15 cellular contexts compared by ENCODE assay signal in the genomic region with DNA sequence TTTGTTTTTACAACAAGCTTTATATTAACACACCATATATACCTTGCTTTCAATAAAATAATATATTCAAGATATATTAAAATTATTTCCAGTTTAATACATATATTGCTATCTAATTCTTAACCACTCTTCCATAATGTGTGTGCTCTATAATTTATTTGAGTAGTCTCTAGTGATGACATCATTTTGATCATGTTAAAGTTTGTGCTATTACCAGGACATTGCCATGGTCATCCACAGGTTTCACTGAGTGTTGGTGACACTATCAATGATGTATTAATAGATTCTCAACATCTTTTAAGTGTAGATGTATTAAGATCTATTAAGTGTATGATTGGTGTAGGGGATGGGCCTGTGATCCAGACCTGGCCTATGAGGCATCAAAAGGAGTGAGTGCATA. TPM values are rescaled to one million over a fixed set of nuclear protein-coding genes. Genes with fewer than 3 reads are reported as not detected.
"Had no signal": no experiment of that assay in that cellular context is flagged by ENCODE, and none has a peak within 500 bp of the region (broad histone marks: within the 10 kb centered on the region; RNA-seq: fewer than 3 reads in every experiment).

No MANE protein-coding gene starts in this region.

RNA-seq across cellular contexts. Expression of gene CST1, which starts 17.8 kb away (rescaled TPM):
- total RNA-seq: activated B cell treated with CpG ODN at 0.5 μM for 24 hours; activated CD4-positive, alpha-beta memory T cell treated with anti-CD3 and anti-CD28 coated beads for 36 hours; activated CD4-positive, alpha-beta memory T cell treated with anti-CD3 and anti-CD28 coated beads, Interleukin-2, amount 10 ng/mL, durations not matched to agents 7 days and 5 days; activated CD4-positive, alpha-beta T cell treated with anti-CD3 and anti-CD28 coated beads for 36 hours; activated CD4-positive, alpha-beta T cell treated with anti-CD3 and anti-CD28 coated beads, Interleukin-2, amount 10 ng/mL, durations not matched to agents 24 days and 14 days; activated CD4-positive, alpha-beta T cell treated with anti-CD3 and anti-CD28 coated beads, Interleukin-2, amount 10 ng/mL, durations not matched to agents 7 days and 5 days; activated CD8-positive, alpha-beta memory T cell treated with anti-CD3 and anti-CD28 coated beads for 36 hours; activated CD8-positive, alpha-beta memory T cell treated with anti-CD3 and anti-CD28 coated beads, Interleukin-2, amount 10 ng/mL, durations not matched to agents 7 days and 5 days; activated CD8-positive, alpha-beta T cell treated with anti-CD3 and anti-CD28 coated beads for 36 hours; activated CD8-positive, alpha-beta T cell treated with anti-CD3 and anti-CD28 coated beads, Interleukin-2, amount 10 ng/mL, durations not matched to agents 7 days and 5 days; T-cell; T-helper 1 cell treated with Interleukin-12 subunit alpha and Interleukin-12 subunit beta and Interleukin-4 antibody, amounts not matched to agents 30 ng/mL and 1 ng/mL, for 36 hours; T-helper 17 cell; T-helper 2 cell treated with Interferon-gamma antibody and Interleukin-4, amounts not matched to agents 100 ng/mL and 5 ng/mL, for 36 hours had no signal

RNA-seq across cellular contexts. Expression of gene CST2, which starts 58.0 kb away (rescaled TPM):
- total RNA-seq: activated B cell treated with CpG ODN at 0.5 μM for 24 hours; activated CD4-positive, alpha-beta memory T cell treated with anti-CD3 and anti-CD28 coated beads for 36 hours; activated CD4-positive, alpha-beta memory T cell treated with anti-CD3 and anti-CD28 coated beads, Interleukin-2, amount 10 ng/mL, durations not matched to agents 7 days and 5 days; activated CD4-positive, alpha-beta T cell treated with anti-CD3 and anti-CD28 coated beads for 36 hours; activated CD4-positive, alpha-beta T cell treated with anti-CD3 and anti-CD28 coated beads, Interleukin-2, amount 10 ng/mL, durations not matched to agents 24 days and 14 days; activated CD4-positive, alpha-beta T cell treated with anti-CD3 and anti-CD28 coated beads, Interleukin-2, amount 10 ng/mL, durations not matched to agents 7 days and 5 days; activated CD8-positive, alpha-beta memory T cell treated with anti-CD3 and anti-CD28 coated beads for 36 hours; activated CD8-positive, alpha-beta memory T cell treated with anti-CD3 and anti-CD28 coated beads, Interleukin-2, amount 10 ng/mL, durations not matched to agents 7 days and 5 days; activated CD8-positive, alpha-beta T cell treated with anti-CD3 and anti-CD28 coated beads for 36 hours; activated CD8-positive, alpha-beta T cell treated with anti-CD3 and anti-CD28 coated beads, Interleukin-2, amount 10 ng/mL, durations not matched to agents 7 days and 5 days; T-cell; T-helper 1 cell treated with Interleukin-12 subunit alpha and Interleukin-12 subunit beta and Interleukin-4 antibody, amounts not matched to agents 30 ng/mL and 1 ng/mL, for 36 hours; T-helper 17 cell; T-helper 2 cell treated with Interferon-gamma antibody and Interleukin-4, amounts not matched to agents 100 ng/mL and 5 ng/mL, for 36 hours; WTC11 had no signal
